1 cellular context compared by ENCODE assay signal in genomic region chrX:65702956-65703355, GRCh38.
TF ChIP-seq lines count a peak whose summit lies in the region.

No MANE protein-coding gene starts in this region.

TF ChIP-seq in IMR-90, 13 proteins besides CTCF, POLR2A, EP300 and RAD21 (continued from another document):
- TF ChIP-seq CHD1 (IDR thresholded peaks at IDR 0.05; ENCODE audit: low read depth, low read length): no peak
- TF ChIP-seq CEBPB (IDR thresholded peaks at IDR 0.05; ENCODE audit: low read depth, low read length): no peak
- no peak for TF ChIP-seq NFE2L2 (IDR thresholded peaks at IDR 0.05; ENCODE audit: low read depth, low read length)
- TF ChIP-seq ELK1 (IDR thresholded peaks at IDR 0.05; ENCODE audit: borderline replicate concordance, low read depth, low read length): no peak
- TF ChIP-seq MAFK (IDR thresholded peaks at IDR 0.05; ENCODE audit: low read depth, low read length): no peak
- no peak for TF ChIP-seq RCOR1 (IDR thresholded peaks at IDR 0.05; ENCODE audit: insufficient replicate concordance, low read length)
